ENCODE assay signal across 8 cellular contexts in genomic region chr3:170007031-170007663, GRCh38. TPM values are rescaled to one million over a fixed set of nuclear protein-coding genes. Genes with fewer than 3 reads are reported as not detected.
A peak's percentile ranks its signal among the peaks of the same experiment; 100 is the strongest.
DNase-seq lines count a peak whose midpoint lies in the region; ATAC-seq lines count a peak whose summit lies in the region.

No MANE protein-coding gene starts in this region.

- H3K36me3 ChIP-seq in thymus (ENCODE audit: control insufficient read depth, insufficient read depth): no peaks in the 10 kb centered on the region

- no peak overlapping the region for H3K4me3 ChIP-seq in thymus (ENCODE audit: low read length)

- no peaks in the 10 kb centered on the region for H3K27me3 ChIP-seq in thymus (ENCODE audit: control insufficient read depth, insufficient read depth)

- no peaks in the 10 kb centered on the region for H3K9me3 ChIP-seq in thymus (ENCODE audit: control insufficient read depth)

- ATAC-seq in HG02943 (IDR thresholded peaks at IDR 0.05; ENCODE audit: low read depth, unreplicated experiment) (peak; percentile 92), HG03025 (IDR thresholded peaks at IDR 0.05; ENCODE audit: low FRiP score, unreplicated experiment) (no peak)

- WGBS in thymus: 56% methylated on average over 7 of the region's 7 CpGs

- peaks cover 5% of the 10 kb centered on the region for H3K4me1 ChIP-seq in thymus (ENCODE audit: control insufficient read depth, insufficient read depth, low read length)

- peak overlapping the region; percentile 46 for H3K27ac ChIP-seq in thymus (ENCODE audit: low read depth)

- peak; percentile 46 for DNase-seq in stimulated activated CD4-positive, alpha-beta T cell treated with anti-CD3 and anti-CD28 coated beads, Interleukin-1b, Interleukin-23, amount 100 ng/mL, for 48 hours
- DNase-seq in stimulated activated CD4-positive, alpha-beta T cell treated with anti-CD3 and anti-CD28 coated beads, Interleukin-12 subunit alpha, Interleukin-12 subunit beta, amount 100 ng/mL, for 4 hours: no peak
- peak; percentile 74 for DNase-seq in RPMI8226
- peak; percentile 17 for DNase-seq in dermis blood vessel endothelial cell
- no peak for DNase-seq in NCI-H1930 (lab: John Stamatoyannopoulos, UW)

RNA-seq across cellular contexts. Expression of gene GPR160, which starts 30.6 kb away (rescaled TPM):
- total RNA-seq in dermis blood vessel endothelial cell: 7.7 and 11.2 TPM in 2 replicates
- polyA plus RNA-seq in thymus: 5.1 TPM

RNA-seq across cellular contexts. Expression of gene SEC62, which starts 40.5 kb away (rescaled TPM):
- 46.8 and 60.7 TPM in 2 replicates for total RNA-seq in dermis blood vessel endothelial cell
- 39.2 TPM for polyA plus RNA-seq in thymus

Comparison
In these comparisons a context has a peak if more than half of its experiments do, and no peak if none do; other contexts are left out.
1. DNase-seq: peak in stimulated activated CD4-positive, alpha-beta T cell treated with anti-CD3 and anti-CD28 coated beads, Interleukin-1b, Interleukin-23, amount 100 ng/mL, for 48 hours (single experiment), RPMI8226 (single experiment) and dermis blood vessel endothelial cell (single experiment); none in stimulated activated CD4-positive, alpha-beta T cell treated with anti-CD3 and anti-CD28 coated beads, Interleukin-12 subunit alpha, Interleukin-12 subunit beta, amount 100 ng/mL, for 4 hours (single experiment) and NCI-H1930 (0 of 2).